17 cellular contexts compared by ENCODE assay signal in genomic region chr7:86660950-86661462, GRCh38. TPM values are rescaled to one million over a fixed set of nuclear protein-coding genes. Genes with fewer than 3 reads are reported as not detected.
A peak's percentile ranks its signal among the peaks of the same experiment; 100 is the strongest.
DNase-seq lines count a peak whose midpoint lies in the region; ATAC-seq and TF ChIP-seq lines count a peak whose summit lies in the region.
"Had no signal": no experiment of that assay in that cellular context is flagged by ENCODE, and none has a peak within 500 bp of the region (broad histone marks: within the 10 kb centered on the region; RNA-seq: fewer than 3 reads in every experiment).

No MANE protein-coding gene starts in this region.

- no peaks in the 10 kb centered on the region for H3K4me1 Mint-ChIP-seq in GM23338
- H3K4me1 Mint-ChIP-seq: CD4-positive, CD25-positive, alpha-beta regulatory T cell had no signal

- H3K27ac Mint-ChIP-seq in GM23338: no peak overlapping the region
- H3K27ac Mint-ChIP-seq: CD4-positive, CD25-positive, alpha-beta regulatory T cell had no signal

- H3K36me3 ChIP-seq in GM23338 (ENCODE audit: insufficient read depth) (no peaks in the 10 kb centered on the region), hepatocyte (replicated peaks; ENCODE audit: insufficient read depth, low read depth) (no peaks in the 10 kb centered on the region)
- H3K36me3 ChIP-seq: BLaER1 treated with 17β-estradiol and CSF1 and Interleukin-3, amounts not matched to agents 10 nM and 100 nM had no signal

- no peaks in the 10 kb centered on the region for H3K9me3 ChIP-seq in hepatocyte (ENCODE audit: low read depth)
- H3K9me3 ChIP-seq: BLaER1 treated with 17β-estradiol and CSF1 and Interleukin-3, amounts not matched to agents 10 nM and 100 nM had no signal

- 79% methylated on average over 3 of the region's 3 CpGs for WGBS in hepatocyte (ENCODE audit: low lambda C conversion rate, missing lambda C conversion rate)

- H3F3A ChIP-seq in GM23338 (replicated peaks; ENCODE audit: low read depth): no peaks in the 10 kb centered on the region

- ATAC-seq in GM23338: no peak
- no peak for ATAC-seq in GM19023 (IDR thresholded peaks at IDR 0.05; ENCODE audit: unreplicated experiment)

- no peak for TF ChIP-seq RAD21 in Ishikawa (IDR thresholded peaks at IDR 0.05; ENCODE audit: low read depth)

- H3K4me3 ChIP-seq in GM23338 (no peak overlapping the region), hepatocyte (no peak overlapping the region)
- H3K4me3 ChIP-seq: BLaER1 treated with 17β-estradiol and CSF1 and Interleukin-3, amounts not matched to agents 10 nM and 100 nM had no signal

- H3K9me2 ChIP-seq in GM23338 (ENCODE audit: insufficient read depth) (no peaks in the 10 kb centered on the region), hepatocyte (replicated peaks; ENCODE audit: insufficient read depth) (no peaks in the 10 kb centered on the region)

- no peaks in the 10 kb centered on the region for H3K36me3 Mint-ChIP-seq in GM23338 (ENCODE audit: low read depth)
- H3K36me3 Mint-ChIP-seq: CD4-positive, CD25-positive, alpha-beta regulatory T cell had no signal

- H3K27me3 Mint-ChIP-seq in GM23338 (ENCODE audit: insufficient read depth, low read depth, poor library complexity): peaks cover 2% of the 10 kb centered on the region
- H3K27me3 Mint-ChIP-seq: CD4-positive, CD25-positive, alpha-beta regulatory T cell had no signal

- H3K27me3 ChIP-seq in GM23338 (ENCODE audit: insufficient read depth): no peaks in the 10 kb centered on the region
- no peaks in the 10 kb centered on the region for H3K27me3 ChIP-seq in hepatocyte
- H3K27me3 ChIP-seq: BLaER1 treated with 17β-estradiol and CSF1 and Interleukin-3, amounts not matched to agents 10 nM and 100 nM had no signal

- H2AFZ ChIP-seq in GM23338: no peak overlapping the region
- H2AFZ ChIP-seq in hepatocyte: no peak overlapping the region

- no peaks in the 10 kb centered on the region for H3K9me3 Mint-ChIP-seq in GM23338

- no peak overlapping the region for H3K4me3 Mint-ChIP-seq in GM23338
- H3K4me3 Mint-ChIP-seq: CD4-positive, CD25-positive, alpha-beta regulatory T cell had no signal

- H3K27ac ChIP-seq in GM23338 (ENCODE audit: low read depth) (no peak overlapping the region), cingulate gyrus (ENCODE audit: low read depth, low read length) (peak overlapping the region; percentile 75), hepatocyte (no peak overlapping the region)
- H3K27ac ChIP-seq: BLaER1 treated with 17β-estradiol and CSF1 and Interleukin-3, amounts not matched to agents 10 nM and 100 nM; HL-60; KMS-11 had no signal

- TF ChIP-seq CTCF in GM23338 (conservative IDR thresholded peaks at IDR 0.05; ENCODE audit: low read depth in 2 of 2) (no peak), hepatocyte (IDR thresholded peaks at IDR 0.05; ENCODE audit: poor library complexity) (no peak)

- H3K4me1 ChIP-seq in GM23338 (ENCODE audit: insufficient read depth): no peaks in the 10 kb centered on the region
- H3K4me1 ChIP-seq in hepatocyte (ENCODE audit: insufficient read depth): no peaks in the 10 kb centered on the region
- H3K4me1 ChIP-seq: BLaER1 treated with 17β-estradiol and CSF1 and Interleukin-3, amounts not matched to agents 10 nM and 100 nM had no signal

- H3K4me2 ChIP-seq in GM23338: no peak overlapping the region
- no peak overlapping the region for H3K4me2 ChIP-seq in hepatocyte
- H3K4me2 ChIP-seq: BLaER1 treated with 17β-estradiol and CSF1 and Interleukin-3, amounts not matched to agents 10 nM and 100 nM; KMS-11 had no signal

- no peaks in the 10 kb centered on the region for H4K20me1 ChIP-seq in GM23338 (replicated peaks; ENCODE audit: insufficient read depth)
- no peaks in the 10 kb centered on the region for H4K20me1 ChIP-seq in hepatocyte (ENCODE audit: insufficient read depth, poor library complexity, severe bottlenecking)
- H4K20me1 ChIP-seq: BLaER1 treated with 17β-estradiol and CSF1 and Interleukin-3, amounts not matched to agents 10 nM and 100 nM had no signal

- H3K79me2 ChIP-seq in GM23338 (replicated peaks; ENCODE audit: insufficient read depth) (no peaks in the 10 kb centered on the region), hepatocyte (no peaks in the 10 kb centered on the region)

- no peak for TF ChIP-seq EP300 in Ishikawa (IDR thresholded peaks at IDR 0.05; ENCODE audit: borderline replicate concordance)

- DNase-seq in GM23338 (ENCODE audit: low spot score) (no peak), superior temporal gyrus (ENCODE audit: extremely low spot score) (peak; percentile 46), COLO668 (lab: John Stamatoyannopoulos, UW; ENCODE audit: unreplicated experiment) (no peak), hepatocyte (ENCODE audit: low spot score) (no peak)
- DNase-seq: ACHN; CD4-positive, CD25-positive, alpha-beta regulatory T cell; DMS79; HCEC 1CT had no signal

TF ChIP-seq in GM23338, 12 proteins besides CTCF, POLR2A, EP300 and RAD21:
- TF ChIP-seq JUNB (IDR thresholded peaks at IDR 0.05; ENCODE audit: unreplicated experiment): no peak
- TF ChIP-seq, protein P1, sequence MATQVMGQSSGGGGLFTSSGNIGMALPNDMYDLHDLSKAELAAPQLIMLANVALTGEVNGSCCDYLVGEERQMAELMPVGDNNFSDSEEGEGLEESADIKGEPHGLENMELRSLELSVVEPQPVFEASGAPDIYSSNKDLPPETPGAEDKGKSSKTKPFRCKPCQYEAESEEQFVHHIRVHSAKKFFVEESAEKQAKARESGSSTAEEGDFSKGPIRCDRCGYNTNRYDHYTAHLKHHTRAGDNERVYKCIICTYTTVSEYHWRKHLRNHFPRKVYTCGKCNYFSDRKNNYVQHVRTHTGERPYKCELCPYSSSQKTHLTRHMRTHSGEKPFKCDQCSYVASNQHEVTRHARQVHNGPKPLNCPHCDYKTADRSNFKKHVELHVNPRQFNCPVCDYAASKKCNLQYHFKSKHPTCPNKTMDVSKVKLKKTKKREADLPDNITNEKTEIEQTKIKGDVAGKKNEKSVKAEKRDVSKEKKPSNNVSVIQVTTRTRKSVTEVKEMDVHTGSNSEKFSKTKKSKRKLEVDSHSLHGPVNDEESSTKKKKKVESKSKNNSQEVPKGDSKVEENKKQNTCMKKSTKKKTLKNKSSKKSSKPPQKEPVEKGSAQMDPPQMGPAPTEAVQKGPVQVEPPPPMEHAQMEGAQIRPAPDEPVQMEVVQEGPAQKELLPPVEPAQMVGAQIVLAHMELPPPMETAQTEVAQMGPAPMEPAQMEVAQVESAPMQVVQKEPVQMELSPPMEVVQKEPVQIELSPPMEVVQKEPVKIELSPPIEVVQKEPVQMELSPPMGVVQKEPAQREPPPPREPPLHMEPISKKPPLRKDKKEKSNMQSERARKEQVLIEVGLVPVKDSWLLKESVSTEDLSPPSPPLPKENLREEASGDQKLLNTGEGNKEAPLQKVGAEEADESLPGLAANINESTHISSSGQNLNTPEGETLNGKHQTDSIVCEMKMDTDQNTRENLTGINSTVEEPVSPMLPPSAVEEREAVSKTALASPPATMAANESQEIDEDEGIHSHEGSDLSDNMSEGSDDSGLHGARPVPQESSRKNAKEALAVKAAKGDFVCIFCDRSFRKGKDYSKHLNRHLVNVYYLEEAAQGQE (IDR thresholded peaks at IDR 0.05; ENCODE audit: unreplicated experiment): peak; percentile 55
TF ChIP-seq in GM23338: peak in this region for 1.

TF ChIP-seq in Ishikawa, 13 proteins besides CTCF, POLR2A, EP300 and RAD21:
- no peak for TF ChIP-seq CREB1 (IDR thresholded peaks at IDR 0.05; ENCODE audit: low read depth)
- TF ChIP-seq, protein P1 (IDR thresholded peaks at IDR 0.05; ENCODE audit: low read depth): peak; percentile 39; the same call in 1 of the 2 replicates
TF ChIP-seq in Ishikawa: peak in this region for 1.

RNA-seq across cellular contexts. Expression of gene GRM3, which starts 17.3 kb away (rescaled TPM):
- 1.9 and 3.8 TPM in 2 replicates for total RNA-seq in GM23338 (2014; rRNA removed; shearing (Covaris generic))
- polyA plus RNA-seq in GM23338 (2016; fragmentation: Nextera tagmentation; extraction: Ambion mirVana) (0.40 and 0.79 TPM in 2 replicates), hepatocyte (0.07 and 0.13 TPM in 2 replicates)
- total RNA-seq in hepatocyte: 0.03 TPM in 1 of 2 replicates, not detected in the other
- total RNA-seq: A172; CD4-positive, CD25-positive, alpha-beta regulatory T cell; G401; H4 had no signal
- polyA plus RNA-seq: CD4-positive, CD25-positive, alpha-beta regulatory T cell had no signal
